17 cellular contexts compared by ENCODE assay signal in genomic region chr6:157072128-157072527, GRCh38.
DNase-seq lines count a peak whose midpoint lies in the region; ATAC-seq, FAIRE-seq and TF ChIP-seq lines count a peak whose summit lies in the region.
"Had no signal": no experiment of that assay in that cellular context is flagged by ENCODE, and none has a peak within 500 bp of the region (broad histone marks: within the 10 kb centered on the region; RNA-seq: fewer than 3 reads in every experiment).

No MANE protein-coding gene starts in this region.

- intact Hi-C loops in A673 (cut with micrococcal nuclease; ENCODE audit: unreplicated experiment): no loop called here
- intact Hi-C loops in esophagus squamous epithelium (cut with DNase I): no loop called here

- peak overlapping the region; percentile 45 for H3K27ac Mint-ChIP-seq in T-helper 17 cell
- peak overlapping the region; percentile 26 for H3K27ac Mint-ChIP-seq in mesothelial cell of epicardium
- H3K27ac Mint-ChIP-seq in activated naive CD8-positive, alpha-beta T cell treated with anti-CD3 and anti-CD28 coated beads for 36 hours: no peak overlapping the region

- no peaks in the 10 kb centered on the region for H3K27me3 Mint-ChIP-seq in T-helper 17 cell
- no peaks in the 10 kb centered on the region for H3K27me3 Mint-ChIP-seq in mesothelial cell of epicardium (ENCODE audit: low read depth)
- no peaks in the 10 kb centered on the region for H3K27me3 Mint-ChIP-seq in activated naive CD8-positive, alpha-beta T cell treated with anti-CD3 and anti-CD28 coated beads for 36 hours
- H3K27me3 Mint-ChIP-seq: CD4-positive, alpha-beta memory T cell had no signal

- H3K36me3 ChIP-seq in A673 (ENCODE audit: insufficient read depth, low read length, poor library complexity, severe bottlenecking) (no peaks in the 10 kb centered on the region), esophagus squamous epithelium (no peaks in the 10 kb centered on the region)

- H3K27ac ChIP-seq in A673 (ENCODE audit: low read depth, low read length, poor library complexity, severe bottlenecking): no peak overlapping the region
- H3K27ac ChIP-seq in esophagus squamous epithelium: no peak overlapping the region
- H3K27ac ChIP-seq: C4-2B, GM23248 had no signal

- TF ChIP-seq POLR2A in GM12891 (IDR thresholded peaks at IDR 0.05; ENCODE audit: low read depth, low read length): no peak
- no peak for TF ChIP-seq POLR2A in esophagus squamous epithelium (IDR thresholded peaks at IDR 0.05)

- 63 to 78% methylated on average over 2 of the region's 2 CpGs for WGBS in esophagus squamous epithelium, 2 donors

- H3K9me3 Mint-ChIP-seq in mesothelial cell of epicardium: no peaks in the 10 kb centered on the region
- H3K9me3 Mint-ChIP-seq in activated naive CD8-positive, alpha-beta T cell treated with anti-CD3 and anti-CD28 coated beads for 36 hours: no peaks in the 10 kb centered on the region
- H3K9me3 Mint-ChIP-seq: CD4-positive, alpha-beta memory T cell had no signal

- H3K4me3 Mint-ChIP-seq in T-helper 17 cell (no peak overlapping the region), mesothelial cell of epicardium (no peak overlapping the region)
- H3K4me3 Mint-ChIP-seq in activated naive CD8-positive, alpha-beta T cell treated with anti-CD3 and anti-CD28 coated beads for 36 hours: no peak overlapping the region
- H3K4me3 Mint-ChIP-seq: CD4-positive, alpha-beta memory T cell had no signal

- FAIRE-seq in GM12891 (lab: Jason Lieb, UNC): no peak

- DNase-seq in A673 (ENCODE audit: low spot score): peak; percentile 52
- no peak for DNase-seq in GM12891 (ENCODE audit: insufficient read length, low spot score)
- DNase-seq in T-helper 17 cell: no peak
- no peak for DNase-seq in mesothelial cell of epicardium (ENCODE audit: low spot score in 2 of 2, unreplicated experiment in 2 of 2)
- no peak for DNase-seq in esophagus squamous epithelium (lab: John Stamatoyannopoulos, UW)
- no peak for DNase-seq in GOT3 (lab: John Stamatoyannopoulos, UW)
- no peak for DNase-seq in NCI-H524 treated with DMSO at 0.1 percent for 48 hours (lab: John Stamatoyannopoulos, UW)
- DNase-seq in activated naive CD8-positive, alpha-beta T cell treated with anti-CD3 and anti-CD28 coated beads for 36 hours: no peak
- DNase-seq: 8988T; ACHN; CD4-positive, alpha-beta memory T cell; DMS79; EL; GM23248; H7; IMR-90 had no signal

- peaks cover 38% of the 10 kb centered on the region for H3K4me1 ChIP-seq in A673 (ENCODE audit: insufficient read depth, low read length, poor library complexity, severe bottlenecking)
- peaks cover 0 to 42% (median 8%) of the 10 kb centered on the region in 3 donors for H3K4me1 ChIP-seq in esophagus squamous epithelium

- POLR2A ChIA-PET in A673 (lab: Charles Lee; ENCODE audit: low non-redundant PET): no interaction called here

- H3K36me3 Mint-ChIP-seq in T-helper 17 cell (ENCODE audit: low read depth) (no peaks in the 10 kb centered on the region), mesothelial cell of epicardium (peaks cover 3% of the 10 kb centered on the region)
- H3K36me3 Mint-ChIP-seq in activated naive CD8-positive, alpha-beta T cell treated with anti-CD3 and anti-CD28 coated beads for 36 hours: peaks cover 17% of the 10 kb centered on the region

- BruUV-seq in A673 (replicated peaks; lab: Mats Ljungman, UMichigan): no TSS peak

- H3K4me1 Mint-ChIP-seq in T-helper 17 cell (peaks cover 36% of the 10 kb centered on the region), mesothelial cell of epicardium (peaks cover 40% of the 10 kb centered on the region)
- H3K4me1 Mint-ChIP-seq in activated naive CD8-positive, alpha-beta T cell treated with anti-CD3 and anti-CD28 coated beads for 36 hours: peaks cover 53% of the 10 kb centered on the region

- no peaks in the 10 kb centered on the region for H3K27me3 ChIP-seq in A673 (replicated peaks; ENCODE audit: insufficient read depth, low read depth, low read length, poor library complexity)
- no peaks in the 10 kb centered on the region for H3K27me3 ChIP-seq in esophagus squamous epithelium

- TF ChIP-seq CTCF in A673 (conservative IDR thresholded peaks at IDR 0.05; ENCODE audit: low read depth, low read length) (no peak), mesothelial cell of epicardium (IDR thresholded peaks at IDR 0.05; ENCODE audit: unreplicated experiment) (no peak), esophagus squamous epithelium (IDR thresholded peaks at IDR 0.05) (no peak)

- CTCF ChIA-PET in A673 (lab: Charles Lee): no interaction called here

- ATAC-seq in T-helper 17 cell: no peak

- H3K9me3 ChIP-seq in A673 (ENCODE audit: low read depth, low read length, poor library complexity, severe bottlenecking) (no peaks in the 10 kb centered on the region), T-helper 17 cell (ENCODE audit: control insufficient read depth, low read length, poor library complexity, severe bottlenecking) (no peaks in the 10 kb centered on the region), esophagus squamous epithelium (no peaks in the 10 kb centered on the region)

- H3K4me3 ChIP-seq in A673 (ENCODE audit: low read depth, low read length, poor library complexity, severe bottlenecking) (no peak overlapping the region), esophagus squamous epithelium (no peak overlapping the region)
- H3K4me3 ChIP-seq: GM23248 had no signal

TF ChIP-seq in GM12891, 5 proteins besides CTCF, POLR2A, EP300 and RAD21:
- no peak for TF ChIP-seq PAX5 (IDR thresholded peaks at IDR 0.05; ENCODE audit: insufficient read depth, low read length, severe bottlenecking)
- peak; percentile 54 for TF ChIP-seq SPI1 (IDR thresholded peaks at IDR 0.05; ENCODE audit: low read depth, low read length)
- no peak for TF ChIP-seq TAF1 (IDR thresholded peaks at IDR 0.05; ENCODE audit: low read depth, low read length)
